ENCODE assay signal across 15 cellular contexts in the genomic region with DNA sequence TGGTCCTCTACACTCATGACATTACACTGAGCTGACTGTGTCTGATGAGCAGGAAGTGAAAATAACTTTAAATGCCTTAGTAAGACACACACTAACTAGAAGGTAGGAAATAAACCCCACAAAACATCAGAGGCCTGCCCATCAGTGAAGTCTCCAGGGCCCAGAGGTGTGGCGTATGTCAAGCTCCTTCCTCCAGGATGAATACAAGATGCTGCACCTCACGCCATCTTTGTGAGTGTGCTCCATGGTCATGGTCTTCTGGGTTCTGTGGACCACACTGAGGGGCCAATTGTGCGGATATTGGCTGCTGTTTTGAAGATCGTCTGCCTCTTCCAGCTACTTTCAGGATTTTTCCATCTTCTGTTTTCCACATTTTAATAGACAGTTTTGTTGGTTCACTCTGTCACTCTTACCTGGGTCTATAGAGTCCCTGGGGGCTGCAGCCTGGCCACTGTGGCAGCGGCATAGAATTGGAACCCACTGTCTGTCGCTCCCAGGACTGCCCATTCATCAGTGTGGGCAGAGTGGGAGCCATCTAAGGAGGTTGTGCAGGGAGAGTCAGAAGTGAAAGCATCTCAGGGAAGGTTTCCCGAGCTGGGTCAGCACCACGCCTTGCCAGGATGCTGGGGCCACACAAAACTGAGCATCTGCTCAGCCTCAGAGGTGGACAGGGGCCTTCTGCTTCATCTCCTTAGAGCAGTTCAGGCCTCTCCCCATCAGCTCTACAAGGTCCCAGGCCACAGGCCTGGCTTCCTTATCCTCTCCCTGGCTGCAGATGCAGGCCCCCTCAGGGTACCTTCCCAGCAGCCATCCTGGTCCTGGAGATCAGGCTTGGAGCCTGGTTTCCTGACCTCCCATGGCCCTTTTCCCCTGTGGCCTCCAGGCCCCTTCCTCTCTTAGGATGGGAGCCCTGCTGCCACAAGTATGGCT. TPM values are rescaled to one million over a fixed set of nuclear protein-coding genes. Genes with fewer than 3 reads are reported as not detected.
DNase-seq lines count a peak whose midpoint lies in the region; ATAC-seq, FAIRE-seq and TF ChIP-seq lines count a peak whose summit lies in the region.
"Had no signal": no experiment of that assay in that cellular context is flagged by ENCODE, and none has a peak within 500 bp of the region (broad histone marks: within the 10 kb centered on the region; RNA-seq: fewer than 3 reads in every experiment).

No MANE protein-coding gene starts in this region.

- H3K36me3 Mint-ChIP-seq in activated T-cell treated with anti-CD3 and anti-CD28 coated beads, Interleukin-2, amount 50 U/mL, for 4 hours (ENCODE audit: insufficient read depth) = no peaks in the 10 kb centered on the region
- H3K36me3 Mint-ChIP-seq: CD4-positive, CD25-positive, alpha-beta regulatory T cell had no signal

- no peaks in the 10 kb centered on the region for H3K4me1 Mint-ChIP-seq in activated T-cell treated with anti-CD3 and anti-CD28 coated beads, Interleukin-2, amount 50 U/mL, for 4 hours (ENCODE audit: low read depth)
- H3K4me1 Mint-ChIP-seq: CD4-positive, CD25-positive, alpha-beta regulatory T cell had no signal

- intact Hi-C loops in sciatic nerve (cut with DNase I) = no loop called here

- no peak for TF ChIP-seq CTCF in coronary artery (IDR thresholded peaks at IDR 0.05)

- H3K4me3 Mint-ChIP-seq in activated T-cell treated with anti-CD3 and anti-CD28 coated beads, Interleukin-2, amount 50 U/mL, for 4 hours = no peak overlapping the region
- H3K4me3 Mint-ChIP-seq: CD4-positive, CD25-positive, alpha-beta regulatory T cell had no signal

- no peak overlapping the region for H3K4me3 ChIP-seq in coronary artery

- no peak for FAIRE-seq in GM19239 (lab: Jason Lieb, UNC)
- FAIRE-seq: H54 had no signal

- peaks cover 9% of the 10 kb centered on the region for H3K9me3 Mint-ChIP-seq in activated T-cell treated with anti-CD3 and anti-CD28 coated beads, Interleukin-2, amount 50 U/mL, for 4 hours

- DNase-seq in activated CD8-positive, alpha-beta memory T cell treated with anti-CD3 and anti-CD28 coated beads for 24 hours = peak; percentile 40
- no peak for DNase-seq in activated CD8-positive, alpha-beta memory T cell treated with anti-CD3 and anti-CD28 coated beads, Interleukin-2, amount 50 U/mL, for 4 hours
- DNase-seq in coronary artery (ENCODE audit: low spot score) = peak; percentile 55
- DNase-seq in sciatic nerve (ENCODE audit: low spot score) = peak; percentile 23
- DNase-seq in activated T-cell treated with anti-CD3 and anti-CD28 coated beads, Interleukin-2, amount 50 U/mL, for 4 hours = no peak
- no peak for DNase-seq in NCI-H146 treated with DMSO at 0.1 percent for 48 hours (lab: John Stamatoyannopoulos, UW; ENCODE audit: unreplicated experiment)
- no peak for DNase-seq in GM19239 (ENCODE audit: insufficient read length, low spot score)
- DNase-seq: Calu3; CD4-positive, CD25-positive, alpha-beta regulatory T cell; DMS 273 treated with DMSO at 0.1 percent for 48 hours had no signal

- no peak overlapping the region for H3K27ac ChIP-seq in coronary artery
- H3K27ac ChIP-seq: 22Rv1, HL-60 had no signal

- ATAC-seq in sciatic nerve = no peak
- ATAC-seq in activated T-cell treated with anti-CD3 and anti-CD28 coated beads, Interleukin-2, amount 50 U/mL, for 4 hours = no peak

- peaks cover 3% of the 10 kb centered on the region for H3K27me3 Mint-ChIP-seq in activated T-cell treated with anti-CD3 and anti-CD28 coated beads, Interleukin-2, amount 50 U/mL, for 4 hours (ENCODE audit: low read depth)
- H3K27me3 Mint-ChIP-seq: CD4-positive, CD25-positive, alpha-beta regulatory T cell had no signal

RNA-seq across cellular contexts. Expression of gene C14orf180, which starts 57.5 kb away (rescaled TPM):
- 4.7 TPM for total RNA-seq in sciatic nerve
- not detected for total RNA-seq in activated T-cell treated with anti-CD3 and anti-CD28 coated beads, Interleukin-2, amount 50 U/mL, for 4 hours
- total RNA-seq: A673; Calu3; CD4-positive, CD25-positive, alpha-beta regulatory T cell; Daoy had no signal

Comparison
In these comparisons a context has a peak if more than half of its experiments do, and no peak if none do; other contexts are left out.
1. DNase-seq: peak in activated CD8-positive, alpha-beta memory T cell treated with anti-CD3 and anti-CD28 coated beads for 24 hours (single experiment), coronary artery (single experiment) and sciatic nerve (single experiment); none in activated CD8-positive, alpha-beta memory T cell treated with anti-CD3 and anti-CD28 coated beads, Interleukin-2, amount 50 U/mL, for 4 hours (single experiment), activated T-cell treated with anti-CD3 and anti-CD28 coated beads, Interleukin-2, amount 50 U/mL, for 4 hours (single experiment), NCI-H146 treated with DMSO at 0.1 percent for 48 hours (single experiment) and GM19239 (single experiment).